ENCODE assay signal across 1 cellular context in the genomic region with DNA sequence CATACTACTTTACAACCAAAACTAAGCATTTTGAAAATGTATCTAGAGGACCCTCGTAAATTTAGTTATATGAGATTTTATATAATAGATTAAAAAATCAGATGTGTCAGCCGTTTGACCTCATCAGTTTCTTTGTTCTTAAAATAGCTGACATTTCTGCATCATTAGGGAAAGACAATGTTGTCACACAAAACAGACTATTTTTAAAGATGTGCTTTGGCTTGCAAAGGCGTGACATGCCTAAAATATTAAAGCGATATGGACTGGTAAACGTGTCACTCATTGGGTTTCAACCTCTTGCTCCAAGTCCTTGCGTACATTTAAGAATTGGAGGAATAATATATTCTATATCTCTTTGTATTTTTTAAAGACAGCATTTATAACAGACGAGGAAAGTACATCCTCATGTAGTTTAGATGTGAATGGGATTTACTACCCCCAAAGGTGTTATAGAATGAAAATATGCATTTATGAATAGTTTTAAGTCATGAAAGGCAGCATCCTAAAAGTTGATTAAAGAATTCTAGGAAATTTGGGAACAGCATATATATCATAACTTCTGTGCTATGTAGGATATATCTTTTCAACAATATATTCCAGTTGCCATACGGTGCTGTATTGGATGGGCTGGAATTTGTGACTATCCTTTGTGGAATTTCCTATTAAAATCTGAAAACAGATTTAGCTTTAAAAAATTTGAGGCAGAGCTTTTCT.
TF ChIP-seq lines count a peak whose summit lies in the region.

No MANE protein-coding gene starts in this region.

TF ChIP-seq in H1, 55 proteins besides CTCF, POLR2A, EP300 and RAD21:
- no peak for TF ChIP-seq HDAC2 (IDR thresholded peaks at IDR 0.05; ENCODE audit: borderline replicate concordance in 1 of 2, low read depth in 2 of 2, low read length in 2 of 2)
- TF ChIP-seq POLR2AphosphoS5 (IDR thresholded peaks at IDR 0.05; ENCODE audit: low read depth, low read length), result peak; percentile 50
- TF ChIP-seq, protein P1, sequence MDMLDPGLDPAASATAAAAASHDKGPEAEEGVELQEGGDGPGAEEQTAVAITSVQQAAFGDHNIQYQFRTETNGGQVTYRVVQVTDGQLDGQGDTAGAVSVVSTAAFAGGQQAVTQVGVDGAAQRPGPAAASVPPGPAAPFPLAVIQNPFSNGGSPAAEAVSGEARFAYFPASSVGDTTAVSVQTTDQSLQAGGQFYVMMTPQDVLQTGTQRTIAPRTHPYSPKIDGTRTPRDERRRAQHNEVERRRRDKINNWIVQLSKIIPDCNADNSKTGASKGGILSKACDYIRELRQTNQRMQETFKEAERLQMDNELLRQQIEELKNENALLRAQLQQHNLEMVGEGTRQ (IDR thresholded peaks at IDR 0.05; ENCODE audit: low read length), result no peak
- no peak for TF ChIP-seq CTBP2 (IDR thresholded peaks at IDR 0.05; ENCODE audit: borderline replicate concordance, insufficient read depth, insufficient read length, low read length)
- TF ChIP-seq CEBPB (IDR thresholded peaks at IDR 0.05; ENCODE audit: low read depth, low read length), result no peak
- TF ChIP-seq NRF1 (IDR thresholded peaks at IDR 0.05; ENCODE audit: low read depth, low read length), result 0 out of 2 replicates have a peak, but pooled peaks have one; percentile 6
- TF ChIP-seq CBX5 (IDR thresholded peaks at IDR 0.05; ENCODE audit: low read depth, low read length), result no peak
- TF ChIP-seq YY1 (IDR thresholded peaks at IDR 0.05; ENCODE audit: low read depth, low read length), result no peak
- TF ChIP-seq SIX5 (IDR thresholded peaks at IDR 0.05; ENCODE audit: low read depth, low read length), result no peak
- no peak for TF ChIP-seq BRCA1 (IDR thresholded peaks at IDR 0.05; ENCODE audit: low read depth, low read length)
- TF ChIP-seq KDM1A (IDR thresholded peaks at IDR 0.05; ENCODE audit: borderline replicate concordance, low read length), result no peak
- TF ChIP-seq MAFK (IDR thresholded peaks at IDR 0.05; ENCODE audit: low read depth, low read length), result no peak
- no peak for TF ChIP-seq CHD2 (IDR thresholded peaks at IDR 0.05; ENCODE audit: low read length)
- TF ChIP-seq, protein P2, sequence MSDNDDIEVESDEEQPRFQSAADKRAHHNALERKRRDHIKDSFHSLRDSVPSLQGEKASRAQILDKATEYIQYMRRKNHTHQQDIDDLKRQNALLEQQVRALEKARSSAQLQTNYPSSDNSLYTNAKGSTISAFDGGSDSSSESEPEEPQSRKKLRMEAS (IDR thresholded peaks at IDR 0.05), result no peak
- TF ChIP-seq RNF2 (IDR thresholded peaks at IDR 0.05; ENCODE audit: borderline replicate concordance, low read depth, low read length, missing control alignments, poor library complexity, severe bottlenecking), result no peak
- TF ChIP-seq, protein P3, sequence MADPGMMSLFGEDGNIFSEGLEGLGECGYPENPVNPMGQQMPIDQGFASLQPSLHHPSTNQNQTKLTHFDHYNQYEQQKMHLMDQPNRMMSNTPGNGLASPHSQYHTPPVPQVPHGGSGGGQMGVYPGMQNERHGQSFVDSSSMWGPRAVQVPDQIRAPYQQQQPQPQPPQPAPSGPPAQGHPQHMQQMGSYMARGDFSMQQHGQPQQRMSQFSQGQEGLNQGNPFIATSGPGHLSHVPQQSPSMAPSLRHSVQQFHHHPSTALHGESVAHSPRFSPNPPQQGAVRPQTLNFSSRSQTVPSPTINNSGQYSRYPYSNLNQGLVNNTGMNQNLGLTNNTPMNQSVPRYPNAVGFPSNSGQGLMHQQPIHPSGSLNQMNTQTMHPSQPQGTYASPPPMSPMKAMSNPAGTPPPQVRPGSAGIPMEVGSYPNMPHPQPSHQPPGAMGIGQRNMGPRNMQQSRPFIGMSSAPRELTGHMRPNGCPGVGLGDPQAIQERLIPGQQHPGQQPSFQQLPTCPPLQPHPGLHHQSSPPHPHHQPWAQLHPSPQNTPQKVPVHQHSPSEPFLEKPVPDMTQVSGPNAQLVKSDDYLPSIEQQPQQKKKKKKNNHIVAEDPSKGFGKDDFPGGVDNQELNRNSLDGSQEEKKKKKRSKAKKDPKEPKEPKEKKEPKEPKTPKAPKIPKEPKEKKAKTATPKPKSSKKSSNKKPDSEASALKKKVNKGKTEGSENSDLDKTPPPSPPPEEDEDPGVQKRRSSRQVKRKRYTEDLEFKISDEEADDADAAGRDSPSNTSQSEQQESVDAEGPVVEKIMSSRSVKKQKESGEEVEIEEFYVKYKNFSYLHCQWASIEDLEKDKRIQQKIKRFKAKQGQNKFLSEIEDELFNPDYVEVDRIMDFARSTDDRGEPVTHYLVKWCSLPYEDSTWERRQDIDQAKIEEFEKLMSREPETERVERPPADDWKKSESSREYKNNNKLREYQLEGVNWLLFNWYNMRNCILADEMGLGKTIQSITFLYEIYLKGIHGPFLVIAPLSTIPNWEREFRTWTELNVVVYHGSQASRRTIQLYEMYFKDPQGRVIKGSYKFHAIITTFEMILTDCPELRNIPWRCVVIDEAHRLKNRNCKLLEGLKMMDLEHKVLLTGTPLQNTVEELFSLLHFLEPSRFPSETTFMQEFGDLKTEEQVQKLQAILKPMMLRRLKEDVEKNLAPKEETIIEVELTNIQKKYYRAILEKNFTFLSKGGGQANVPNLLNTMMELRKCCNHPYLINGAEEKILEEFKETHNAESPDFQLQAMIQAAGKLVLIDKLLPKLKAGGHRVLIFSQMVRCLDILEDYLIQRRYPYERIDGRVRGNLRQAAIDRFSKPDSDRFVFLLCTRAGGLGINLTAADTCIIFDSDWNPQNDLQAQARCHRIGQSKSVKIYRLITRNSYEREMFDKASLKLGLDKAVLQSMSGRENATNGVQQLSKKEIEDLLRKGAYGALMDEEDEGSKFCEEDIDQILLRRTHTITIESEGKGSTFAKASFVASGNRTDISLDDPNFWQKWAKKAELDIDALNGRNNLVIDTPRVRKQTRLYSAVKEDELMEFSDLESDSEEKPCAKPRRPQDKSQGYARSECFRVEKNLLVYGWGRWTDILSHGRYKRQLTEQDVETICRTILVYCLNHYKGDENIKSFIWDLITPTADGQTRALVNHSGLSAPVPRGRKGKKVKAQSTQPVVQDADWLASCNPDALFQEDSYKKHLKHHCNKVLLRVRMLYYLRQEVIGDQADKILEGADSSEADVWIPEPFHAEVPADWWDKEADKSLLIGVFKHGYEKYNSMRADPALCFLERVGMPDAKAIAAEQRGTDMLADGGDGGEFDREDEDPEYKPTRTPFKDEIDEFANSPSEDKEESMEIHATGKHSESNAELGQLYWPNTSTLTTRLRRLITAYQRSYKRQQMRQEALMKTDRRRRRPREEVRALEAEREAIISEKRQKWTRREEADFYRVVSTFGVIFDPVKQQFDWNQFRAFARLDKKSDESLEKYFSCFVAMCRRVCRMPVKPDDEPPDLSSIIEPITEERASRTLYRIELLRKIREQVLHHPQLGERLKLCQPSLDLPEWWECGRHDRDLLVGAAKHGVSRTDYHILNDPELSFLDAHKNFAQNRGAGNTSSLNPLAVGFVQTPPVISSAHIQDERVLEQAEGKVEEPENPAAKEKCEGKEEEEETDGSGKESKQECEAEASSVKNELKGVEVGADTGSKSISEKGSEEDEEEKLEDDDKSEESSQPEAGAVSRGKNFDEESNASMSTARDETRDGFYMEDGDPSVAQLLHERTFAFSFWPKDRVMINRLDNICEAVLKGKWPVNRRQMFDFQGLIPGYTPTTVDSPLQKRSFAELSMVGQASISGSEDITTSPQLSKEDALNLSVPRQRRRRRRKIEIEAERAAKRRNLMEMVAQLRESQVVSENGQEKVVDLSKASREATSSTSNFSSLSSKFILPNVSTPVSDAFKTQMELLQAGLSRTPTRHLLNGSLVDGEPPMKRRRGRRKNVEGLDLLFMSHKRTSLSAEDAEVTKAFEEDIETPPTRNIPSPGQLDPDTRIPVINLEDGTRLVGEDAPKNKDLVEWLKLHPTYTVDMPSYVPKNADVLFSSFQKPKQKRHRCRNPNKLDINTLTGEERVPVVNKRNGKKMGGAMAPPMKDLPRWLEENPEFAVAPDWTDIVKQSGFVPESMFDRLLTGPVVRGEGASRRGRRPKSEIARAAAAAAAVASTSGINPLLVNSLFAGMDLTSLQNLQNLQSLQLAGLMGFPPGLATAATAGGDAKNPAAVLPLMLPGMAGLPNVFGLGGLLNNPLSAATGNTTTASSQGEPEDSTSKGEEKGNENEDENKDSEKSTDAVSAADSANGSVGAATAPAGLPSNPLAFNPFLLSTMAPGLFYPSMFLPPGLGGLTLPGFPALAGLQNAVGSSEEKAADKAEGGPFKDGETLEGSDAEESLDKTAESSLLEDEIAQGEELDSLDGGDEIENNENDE (IDR thresholded peaks at IDR 0.05; ENCODE audit: insufficient replicate concordance, low read length), result peak; percentile 53
